In the genomic region with DNA sequence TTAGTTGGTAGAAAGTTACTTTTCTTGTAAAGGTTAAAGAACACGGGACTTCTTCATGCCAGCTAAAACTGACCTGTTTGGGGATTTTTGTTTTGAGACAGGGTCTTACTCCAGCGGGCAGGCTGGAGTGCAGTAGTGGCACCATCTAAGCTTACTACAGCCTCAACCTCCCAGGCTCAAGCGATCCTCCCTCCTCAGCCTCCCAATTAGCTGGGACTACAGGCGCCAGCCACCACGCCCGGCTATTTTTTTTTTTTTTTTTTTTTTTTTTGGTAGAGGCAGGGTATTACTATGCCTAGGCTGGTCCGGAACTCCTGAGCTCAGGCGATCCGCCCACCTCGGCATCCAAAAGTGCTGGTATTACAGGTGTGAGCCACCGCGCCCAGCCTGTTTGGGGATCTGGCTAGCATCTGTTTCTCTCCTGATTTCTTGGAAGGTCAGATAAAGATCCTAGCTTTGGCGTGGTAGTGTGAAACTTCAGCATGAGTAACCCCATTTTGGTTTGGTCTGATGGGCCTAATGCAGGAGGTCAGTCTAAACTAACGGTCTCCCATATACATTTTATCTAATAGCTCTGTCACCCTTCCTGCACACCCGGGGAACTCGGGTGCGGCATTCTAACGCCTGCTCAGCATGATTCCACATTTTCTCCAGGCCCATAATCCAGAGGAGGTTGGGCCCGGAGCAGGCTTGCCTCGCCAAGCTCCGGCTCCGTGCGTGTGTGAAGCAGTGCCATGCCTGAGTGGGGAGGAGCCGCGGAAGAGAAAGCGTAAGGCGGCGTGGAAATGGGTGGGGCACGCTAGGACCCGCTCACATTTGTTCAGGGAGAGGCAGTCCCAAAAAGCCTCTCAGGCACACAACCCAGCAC, we compare ENCODE assay signal across 1 cellular context.
TF ChIP-seq lines count a peak whose summit lies in the region.

No MANE protein-coding gene starts in this region.

TF ChIP-seq in HepG2, 621 proteins besides CTCF, POLR2A, EP300 and RAD21 (continued from another document and continues in another):
- TF ChIP-seq, protein P1, sequence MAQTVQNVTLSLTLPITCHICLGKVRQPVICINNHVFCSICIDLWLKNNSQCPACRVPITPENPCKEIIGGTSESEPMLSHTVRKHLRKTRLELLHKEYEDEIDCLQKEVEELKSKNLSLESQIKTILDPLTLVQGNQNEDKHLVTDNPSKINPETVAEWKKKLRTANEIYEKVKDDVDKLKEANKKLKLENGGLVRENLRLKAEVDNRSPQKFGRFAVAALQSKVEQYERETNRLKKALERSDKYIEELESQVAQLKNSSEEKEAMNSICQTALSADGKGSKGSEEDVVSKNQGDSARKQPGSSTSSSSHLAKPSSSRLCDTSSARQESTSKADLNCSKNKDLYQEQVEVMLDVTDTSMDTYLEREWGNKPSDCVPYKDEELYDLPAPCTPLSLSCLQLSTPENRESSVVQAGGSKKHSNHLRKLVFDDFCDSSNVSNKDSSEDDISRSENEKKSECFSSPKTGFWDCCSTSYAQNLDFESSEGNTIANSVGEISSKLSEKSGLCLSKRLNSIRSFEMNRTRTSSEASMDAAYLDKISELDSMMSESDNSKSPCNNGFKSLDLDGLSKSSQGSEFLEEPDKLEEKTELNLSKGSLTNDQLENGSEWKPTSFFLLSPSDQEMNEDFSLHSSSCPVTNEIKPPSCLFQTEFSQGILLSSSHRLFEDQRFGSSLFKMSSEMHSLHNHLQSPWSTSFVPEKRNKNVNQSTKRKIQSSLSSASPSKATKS (CRISPR knock-in tag; IDR thresholded peaks at IDR 0.05): no peak
- TF ChIP-seq MTF2 (CRISPR knock-in tag; IDR thresholded peaks at IDR 0.05; ENCODE audit: borderline replicate concordance) (no peak), ZNF773 (CRISPR knock-in tag; IDR thresholded peaks at IDR 0.05; ENCODE audit: borderline replicate concordance) (no peak), MEIS2 (CRISPR knock-in tag; IDR thresholded peaks at IDR 0.05) (0 out of 2 replicates have a peak, but pooled peaks have one; percentile 42), U2AF1 (optimal IDR thresholded peaks at IDR 0.05; ENCODE audit: low read depth, low read length) (no peak), ZNF546 (CRISPR knock-in tag; conservative IDR thresholded peaks at IDR 0.05) (no peak; the same call in 1 of the 2 replicates), ZNF224 (CRISPR knock-in tag; IDR thresholded peaks at IDR 0.05) (no peak), ZNF101 (CRISPR knock-in tag; IDR thresholded peaks at IDR 0.05; ENCODE audit: borderline replicate concordance, low read depth) (0 out of 2 replicates have a peak, but pooled peaks have one; percentile 20), KDM4B (CRISPR knock-in tag; IDR thresholded peaks at IDR 0.05) (no peak), ZNF317 (CRISPR knock-in tag; IDR thresholded peaks at IDR 0.05) (no peak), POLR2AphosphoS5 (IDR thresholded peaks at IDR 0.05; ENCODE audit: low read depth, low read length) (no peak), ZNF251 (CRISPR knock-in tag; IDR thresholded peaks at IDR 0.05) (no peak), ZBTB38 (CRISPR knock-in tag; IDR thresholded peaks at IDR 0.05) (no peak), FOXJ3 (CRISPR knock-in tag; IDR thresholded peaks at IDR 0.05; ENCODE audit: borderline replicate concordance) (no peak), ZSCAN12 (CRISPR knock-in tag; IDR thresholded peaks at IDR 0.05) (no peak), AHR (CRISPR knock-in tag; IDR thresholded peaks at IDR 0.05) (0 out of 2 replicates have a peak, but pooled peaks have one; percentile 5), ZNF891 (CRISPR knock-in tag; IDR thresholded peaks at IDR 0.05) (no peak), NFIC (IDR thresholded peaks at IDR 0.05; ENCODE audit: low read length) (no peak), BHLHE40 (IDR thresholded peaks at IDR 0.05; ENCODE audit: low read length) (no peak), PCBP1 (IDR thresholded peaks at IDR 0.05; ENCODE audit: borderline replicate concordance, low read depth, low read length) (no peak), HNF4A (CRISPR knock-in tag; IDR thresholded peaks at IDR 0.05) (no peak), ZNF263 (CRISPR knock-in tag; IDR thresholded peaks at IDR 0.05) (0 out of 2 replicates have a peak, but pooled peaks have one; percentile 8), ARNT (IDR thresholded peaks at IDR 0.05) (no peak), NBN (conservative IDR thresholded peaks at IDR 0.05) (no peak)
- TF ChIP-seq, protein P2, sequence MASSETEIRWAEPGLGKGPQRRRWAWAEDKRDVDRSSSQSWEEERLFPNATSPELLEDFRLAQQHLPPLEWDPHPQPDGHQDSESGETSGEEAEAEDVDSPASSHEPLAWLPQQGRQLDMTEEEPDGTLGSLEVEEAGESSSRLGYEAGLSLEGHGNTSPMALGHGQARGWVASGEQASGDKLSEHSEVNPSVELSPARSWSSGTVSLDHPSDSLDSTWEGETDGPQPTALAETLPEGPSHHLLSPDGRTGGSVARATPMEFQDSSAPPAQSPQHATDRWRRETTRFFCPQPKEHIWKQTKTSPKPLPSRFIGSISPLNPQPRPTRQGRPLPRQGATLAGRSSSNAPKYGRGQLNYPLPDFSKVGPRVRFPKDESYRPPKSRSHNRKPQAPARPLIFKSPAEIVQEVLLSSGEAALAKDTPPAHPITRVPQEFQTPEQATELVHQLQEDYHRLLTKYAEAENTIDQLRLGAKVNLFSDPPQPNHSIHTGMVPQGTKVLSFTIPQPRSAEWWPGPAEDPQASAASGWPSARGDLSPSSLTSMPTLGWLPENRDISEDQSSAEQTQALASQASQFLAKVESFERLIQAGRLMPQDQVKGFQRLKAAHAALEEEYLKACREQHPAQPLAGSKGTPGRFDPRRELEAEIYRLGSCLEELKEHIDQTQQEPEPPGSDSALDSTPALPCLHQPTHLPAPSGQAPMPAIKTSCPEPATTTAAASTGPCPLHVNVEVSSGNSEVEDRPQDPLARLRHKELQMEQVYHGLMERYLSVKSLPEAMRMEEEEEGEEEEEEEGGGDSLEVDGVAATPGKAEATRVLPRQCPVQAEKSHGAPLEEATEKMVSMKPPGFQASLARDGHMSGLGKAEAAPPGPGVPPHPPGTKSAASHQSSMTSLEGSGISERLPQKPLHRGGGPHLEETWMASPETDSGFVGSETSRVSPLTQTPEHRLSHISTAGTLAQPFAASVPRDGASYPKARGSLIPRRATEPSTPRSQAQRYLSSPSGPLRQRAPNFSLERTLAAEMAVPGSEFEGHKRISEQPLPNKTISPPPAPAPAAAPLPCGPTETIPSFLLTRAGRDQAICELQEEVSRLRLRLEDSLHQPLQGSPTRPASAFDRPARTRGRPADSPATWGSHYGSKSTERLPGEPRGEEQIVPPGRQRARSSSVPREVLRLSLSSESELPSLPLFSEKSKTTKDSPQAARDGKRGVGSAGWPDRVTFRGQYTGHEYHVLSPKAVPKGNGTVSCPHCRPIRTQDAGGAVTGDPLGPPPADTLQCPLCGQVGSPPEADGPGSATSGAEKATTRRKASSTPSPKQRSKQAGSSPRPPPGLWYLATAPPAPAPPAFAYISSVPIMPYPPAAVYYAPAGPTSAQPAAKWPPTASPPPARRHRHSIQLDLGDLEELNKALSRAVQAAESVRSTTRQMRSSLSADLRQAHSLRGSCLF (CRISPR knock-in tag; IDR thresholded peaks at IDR 0.05; ENCODE audit: borderline replicate concordance): no peak
- TF ChIP-seq, protein P3, sequence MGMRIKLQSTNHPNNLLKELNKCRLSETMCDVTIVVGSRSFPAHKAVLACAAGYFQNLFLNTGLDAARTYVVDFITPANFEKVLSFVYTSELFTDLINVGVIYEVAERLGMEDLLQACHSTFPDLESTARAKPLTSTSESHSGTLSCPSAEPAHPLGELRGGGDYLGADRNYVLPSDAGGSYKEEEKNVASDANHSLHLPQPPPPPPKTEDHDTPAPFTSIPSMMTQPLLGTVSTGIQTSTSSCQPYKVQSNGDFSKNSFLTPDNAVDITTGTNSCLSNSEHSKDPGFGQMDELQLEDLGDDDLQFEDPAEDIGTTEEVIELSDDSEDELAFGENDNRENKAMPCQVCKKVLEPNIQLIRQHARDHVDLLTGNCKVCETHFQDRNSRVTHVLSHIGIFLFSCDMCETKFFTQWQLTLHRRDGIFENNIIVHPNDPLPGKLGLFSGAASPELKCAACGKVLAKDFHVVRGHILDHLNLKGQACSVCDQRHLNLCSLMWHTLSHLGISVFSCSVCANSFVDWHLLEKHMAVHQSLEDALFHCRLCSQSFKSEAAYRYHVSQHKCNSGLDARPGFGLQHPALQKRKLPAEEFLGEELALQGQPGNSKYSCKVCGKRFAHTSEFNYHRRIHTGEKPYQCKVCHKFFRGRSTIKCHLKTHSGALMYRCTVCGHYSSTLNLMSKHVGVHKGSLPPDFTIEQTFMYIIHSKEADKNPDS (CRISPR knock-in tag; IDR thresholded peaks at IDR 0.05): no peak
- TF ChIP-seq, protein P4, sequence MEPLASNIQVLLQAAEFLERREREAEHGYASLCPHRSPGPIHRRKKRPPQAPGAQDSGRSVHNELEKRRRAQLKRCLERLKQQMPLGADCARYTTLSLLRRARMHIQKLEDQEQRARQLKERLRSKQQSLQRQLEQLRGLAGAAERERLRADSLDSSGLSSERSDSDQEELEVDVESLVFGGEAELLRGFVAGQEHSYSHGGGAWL (CRISPR knock-in tag; IDR thresholded peaks at IDR 0.05): 0 out of 2 replicates have a peak, but pooled peaks have one; percentile 13
- TF ChIP-seq, protein P5, sequence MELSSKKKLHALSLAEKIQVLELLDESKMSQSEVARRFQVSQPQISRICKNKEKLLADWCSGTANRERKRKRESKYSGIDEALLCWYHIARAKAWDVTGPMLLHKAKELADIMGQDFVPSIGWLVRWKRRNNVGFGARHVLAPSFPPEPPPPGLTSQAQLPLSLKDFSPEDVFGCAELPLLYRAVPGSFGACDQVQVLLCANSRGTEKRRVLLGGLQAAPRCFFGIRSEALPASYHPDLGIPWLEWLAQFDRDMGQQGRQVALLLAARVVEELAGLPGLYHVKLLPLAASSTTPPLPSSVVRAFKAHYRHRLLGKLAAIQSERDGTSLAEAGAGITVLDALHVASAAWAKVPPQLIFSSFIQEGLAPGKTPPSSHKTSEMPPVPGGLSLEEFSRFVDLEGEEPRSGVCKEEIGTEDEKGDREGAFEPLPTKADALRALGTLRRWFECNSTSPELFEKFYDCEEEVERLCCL (CRISPR knock-in tag; IDR thresholded peaks at IDR 0.05; ENCODE audit: borderline replicate concordance): no peak
- TF ChIP-seq, protein P6, sequence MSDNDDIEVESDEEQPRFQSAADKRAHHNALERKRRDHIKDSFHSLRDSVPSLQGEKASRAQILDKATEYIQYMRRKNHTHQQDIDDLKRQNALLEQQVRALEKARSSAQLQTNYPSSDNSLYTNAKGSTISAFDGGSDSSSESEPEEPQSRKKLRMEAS (IDR thresholded peaks at IDR 0.05): peak; percentile 17; the same call in 1 of the 2 replicates
- TF ChIP-seq, protein P7, sequence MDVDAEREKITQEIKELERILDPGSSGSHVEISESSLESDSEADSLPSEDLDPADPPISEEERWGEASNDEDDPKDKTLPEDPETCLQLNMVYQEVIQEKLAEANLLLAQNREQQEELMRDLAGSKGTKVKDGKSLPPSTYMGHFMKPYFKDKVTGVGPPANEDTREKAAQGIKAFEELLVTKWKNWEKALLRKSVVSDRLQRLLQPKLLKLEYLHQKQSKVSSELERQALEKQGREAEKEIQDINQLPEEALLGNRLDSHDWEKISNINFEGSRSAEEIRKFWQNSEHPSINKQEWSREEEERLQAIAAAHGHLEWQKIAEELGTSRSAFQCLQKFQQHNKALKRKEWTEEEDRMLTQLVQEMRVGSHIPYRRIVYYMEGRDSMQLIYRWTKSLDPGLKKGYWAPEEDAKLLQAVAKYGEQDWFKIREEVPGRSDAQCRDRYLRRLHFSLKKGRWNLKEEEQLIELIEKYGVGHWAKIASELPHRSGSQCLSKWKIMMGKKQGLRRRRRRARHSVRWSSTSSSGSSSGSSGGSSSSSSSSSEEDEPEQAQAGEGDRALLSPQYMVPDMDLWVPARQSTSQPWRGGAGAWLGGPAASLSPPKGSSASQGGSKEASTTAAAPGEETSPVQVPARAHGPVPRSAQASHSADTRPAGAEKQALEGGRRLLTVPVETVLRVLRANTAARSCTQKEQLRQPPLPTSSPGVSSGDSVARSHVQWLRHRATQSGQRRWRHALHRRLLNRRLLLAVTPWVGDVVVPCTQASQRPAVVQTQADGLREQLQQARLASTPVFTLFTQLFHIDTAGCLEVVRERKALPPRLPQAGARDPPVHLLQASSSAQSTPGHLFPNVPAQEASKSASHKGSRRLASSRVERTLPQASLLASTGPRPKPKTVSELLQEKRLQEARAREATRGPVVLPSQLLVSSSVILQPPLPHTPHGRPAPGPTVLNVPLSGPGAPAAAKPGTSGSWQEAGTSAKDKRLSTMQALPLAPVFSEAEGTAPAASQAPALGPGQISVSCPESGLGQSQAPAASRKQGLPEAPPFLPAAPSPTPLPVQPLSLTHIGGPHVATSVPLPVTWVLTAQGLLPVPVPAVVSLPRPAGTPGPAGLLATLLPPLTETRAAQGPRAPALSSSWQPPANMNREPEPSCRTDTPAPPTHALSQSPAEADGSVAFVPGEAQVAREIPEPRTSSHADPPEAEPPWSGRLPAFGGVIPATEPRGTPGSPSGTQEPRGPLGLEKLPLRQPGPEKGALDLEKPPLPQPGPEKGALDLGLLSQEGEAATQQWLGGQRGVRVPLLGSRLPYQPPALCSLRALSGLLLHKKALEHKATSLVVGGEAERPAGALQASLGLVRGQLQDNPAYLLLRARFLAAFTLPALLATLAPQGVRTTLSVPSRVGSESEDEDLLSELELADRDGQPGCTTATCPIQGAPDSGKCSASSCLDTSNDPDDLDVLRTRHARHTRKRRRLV (CRISPR knock-in tag; IDR thresholded peaks at IDR 0.05): no peak
- TF ChIP-seq, protein P8, sequence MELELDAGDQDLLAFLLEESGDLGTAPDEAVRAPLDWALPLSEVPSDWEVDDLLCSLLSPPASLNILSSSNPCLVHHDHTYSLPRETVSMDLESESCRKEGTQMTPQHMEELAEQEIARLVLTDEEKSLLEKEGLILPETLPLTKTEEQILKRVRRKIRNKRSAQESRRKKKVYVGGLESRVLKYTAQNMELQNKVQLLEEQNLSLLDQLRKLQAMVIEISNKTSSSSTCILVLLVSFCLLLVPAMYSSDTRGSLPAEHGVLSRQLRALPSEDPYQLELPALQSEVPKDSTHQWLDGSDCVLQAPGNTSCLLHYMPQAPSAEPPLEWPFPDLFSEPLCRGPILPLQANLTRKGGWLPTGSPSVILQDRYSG (CRISPR knock-in tag; IDR thresholded peaks at IDR 0.05): no peak
- TF ChIP-seq, protein P9, sequence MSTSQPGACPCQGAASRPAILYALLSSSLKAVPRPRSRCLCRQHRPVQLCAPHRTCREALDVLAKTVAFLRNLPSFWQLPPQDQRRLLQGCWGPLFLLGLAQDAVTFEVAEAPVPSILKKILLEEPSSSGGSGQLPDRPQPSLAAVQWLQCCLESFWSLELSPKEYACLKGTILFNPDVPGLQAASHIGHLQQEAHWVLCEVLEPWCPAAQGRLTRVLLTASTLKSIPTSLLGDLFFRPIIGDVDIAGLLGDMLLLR (CRISPR knock-in tag; IDR thresholded peaks at IDR 0.05): no peak
- TF ChIP-seq, protein P10, sequence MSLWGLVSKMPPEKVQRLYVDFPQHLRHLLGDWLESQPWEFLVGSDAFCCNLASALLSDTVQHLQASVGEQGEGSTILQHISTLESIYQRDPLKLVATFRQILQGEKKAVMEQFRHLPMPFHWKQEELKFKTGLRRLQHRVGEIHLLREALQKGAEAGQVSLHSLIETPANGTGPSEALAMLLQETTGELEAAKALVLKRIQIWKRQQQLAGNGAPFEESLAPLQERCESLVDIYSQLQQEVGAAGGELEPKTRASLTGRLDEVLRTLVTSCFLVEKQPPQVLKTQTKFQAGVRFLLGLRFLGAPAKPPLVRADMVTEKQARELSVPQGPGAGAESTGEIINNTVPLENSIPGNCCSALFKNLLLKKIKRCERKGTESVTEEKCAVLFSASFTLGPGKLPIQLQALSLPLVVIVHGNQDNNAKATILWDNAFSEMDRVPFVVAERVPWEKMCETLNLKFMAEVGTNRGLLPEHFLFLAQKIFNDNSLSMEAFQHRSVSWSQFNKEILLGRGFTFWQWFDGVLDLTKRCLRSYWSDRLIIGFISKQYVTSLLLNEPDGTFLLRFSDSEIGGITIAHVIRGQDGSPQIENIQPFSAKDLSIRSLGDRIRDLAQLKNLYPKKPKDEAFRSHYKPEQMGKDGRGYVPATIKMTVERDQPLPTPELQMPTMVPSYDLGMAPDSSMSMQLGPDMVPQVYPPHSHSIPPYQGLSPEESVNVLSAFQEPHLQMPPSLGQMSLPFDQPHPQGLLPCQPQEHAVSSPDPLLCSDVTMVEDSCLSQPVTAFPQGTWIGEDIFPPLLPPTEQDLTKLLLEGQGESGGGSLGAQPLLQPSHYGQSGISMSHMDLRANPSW (CRISPR knock-in tag; IDR thresholded peaks at IDR 0.05; ENCODE audit: borderline replicate concordance): no peak
